22 cellular contexts compared by ENCODE assay signal in genomic region chr14:71005076-71005475, GRCh38.
A peak's percentile ranks its signal among the peaks of the same experiment; 100 is the strongest.
DNase-seq lines count a peak whose midpoint lies in the region; ATAC-seq and TF ChIP-seq lines count a peak whose summit lies in the region.
"Had no signal": no experiment of that assay in that cellular context is flagged by ENCODE, and none has a peak within 500 bp of the region (broad histone marks: within the 10 kb centered on the region; RNA-seq: fewer than 3 reads in every experiment).

No MANE protein-coding gene starts in this region.

- no peak overlapping the region for H3K4me3 ChIP-seq in GM23248
- H3K4me3 ChIP-seq in osteoblast (ENCODE audit: insufficient read depth, low read length), result no peak overlapping the region
- H3K4me3 ChIP-seq in hepatocyte, result no peak overlapping the region
- H3K4me3 ChIP-seq: ascending aorta, Peyer's patch, prostate gland, sigmoid colon, upper lobe of right lung had no signal

- TF ChIP-seq CTCF in osteoblast (IDR thresholded peaks at IDR 0.05; ENCODE audit: extremely low read depth, low read depth, low read length) (no peak), hepatocyte (IDR thresholded peaks at IDR 0.05; ENCODE audit: poor library complexity) (no peak)

- H3K27ac ChIP-seq in GM23248 (peak overlapping the region; percentile 29), osteoblast (ENCODE audit: low read depth, low read length) (peak overlapping the region; percentile 17), hepatocyte (no peak overlapping the region)
- H3K27ac ChIP-seq: ascending aorta, Peyer's patch, prostate gland, sigmoid colon, upper lobe of right lung had no signal

- H3K9me2 ChIP-seq in GM23248 (ENCODE audit: insufficient read depth), result no peaks in the 10 kb centered on the region
- no peaks in the 10 kb centered on the region for H3K9me2 ChIP-seq in hepatocyte (replicated peaks; ENCODE audit: insufficient read depth)

- H2AFZ ChIP-seq in GM23248 (no peak overlapping the region), osteoblast (ENCODE audit: low read length) (no peak overlapping the region), hepatocyte (no peak overlapping the region)

- H3K36me3 Mint-ChIP-seq in activated T-cell treated with anti-CD3 and anti-CD28 coated beads, Interleukin-2, amount 50 U/mL, for 4 hours (ENCODE audit: insufficient read depth), result peaks cover 19% of the 10 kb centered on the region
- peaks cover 42% of the 10 kb centered on the region for H3K36me3 Mint-ChIP-seq in activated T-helper 2 cell treated with anti-CD3 and anti-CD28 coated beads, Interferon-gamma antibody, Interleukin-2, Interleukin-4, amounts not matched to agents 10 μg/mL and 5 μg/mL and 100 μg/mL, durations not matched to agents 14 hours and 24 hours and 36 hours (ENCODE audit: low read depth)

- H4K20me1 ChIP-seq in GM23248 (ENCODE audit: insufficient read depth), result no peaks in the 10 kb centered on the region; the same call in 1 of the 2 replicates
- H4K20me1 ChIP-seq in osteoblast (ENCODE audit: insufficient read depth, low read length), result peaks cover 6% of the 10 kb centered on the region
- H4K20me1 ChIP-seq in hepatocyte (ENCODE audit: insufficient read depth, poor library complexity, severe bottlenecking), result no peaks in the 10 kb centered on the region

- peak overlapping the region; percentile 4 for H3K4me2 ChIP-seq in GM23248 (ENCODE audit: unreplicated experiment)
- H3K4me2 ChIP-seq in osteoblast (ENCODE audit: insufficient read depth, low read length), result no peak overlapping the region
- no peak overlapping the region for H3K4me2 ChIP-seq in hepatocyte

- H3K4me3 Mint-ChIP-seq in activated T-cell treated with anti-CD3 and anti-CD28 coated beads, Interleukin-2, amount 50 U/mL, for 4 hours, result no peak overlapping the region
- no peak overlapping the region for H3K4me3 Mint-ChIP-seq in activated T-helper 2 cell treated with anti-CD3 and anti-CD28 coated beads, Interferon-gamma antibody, Interleukin-2, Interleukin-4, amounts not matched to agents 10 μg/mL and 5 μg/mL and 100 μg/mL, durations not matched to agents 14 hours and 24 hours and 36 hours (ENCODE audit: low read depth)
- H3K4me3 Mint-ChIP-seq: activated naive CD4-positive, alpha-beta T cell treated with anti-CD3 and anti-CD28 coated beads, Interleukin-2, amount 10 ng/mL, durations not matched to agents 7 days and 5 days had no signal

- in situ Hi-C loops in GM23248 (cut with MboI), result no loop called here

- H3K27ac Mint-ChIP-seq in activated T-helper 2 cell treated with anti-CD3 and anti-CD28 coated beads, Interferon-gamma antibody, Interleukin-2, Interleukin-4, amounts not matched to agents 10 μg/mL and 5 μg/mL and 100 μg/mL, durations not matched to agents 14 hours and 24 hours and 36 hours, result peak overlapping the region; percentile 20
- H3K27ac Mint-ChIP-seq: activated naive CD4-positive, alpha-beta T cell treated with anti-CD3 and anti-CD28 coated beads, Interleukin-2, amount 10 ng/mL, durations not matched to agents 7 days and 5 days had no signal

- H3K9me3 ChIP-seq in GM23248 (ENCODE audit: low read depth), result no peaks in the 10 kb centered on the region
- H3K9me3 ChIP-seq in osteoblast (ENCODE audit: low read depth, low read length), result no peaks in the 10 kb centered on the region
- H3K9me3 ChIP-seq in hepatocyte (ENCODE audit: low read depth), result no peaks in the 10 kb centered on the region
- H3K9me3 ChIP-seq: ascending aorta, BE2C, Caco-2, Peyer's patch, prostate gland, sigmoid colon, upper lobe of right lung had no signal

- H3K36me3 ChIP-seq in GM23248 (ENCODE audit: low read depth) (no peaks in the 10 kb centered on the region), osteoblast (ENCODE audit: insufficient read depth, low read length) (no peaks in the 10 kb centered on the region), hepatocyte (replicated peaks; ENCODE audit: insufficient read depth, low read depth) (no peaks in the 10 kb centered on the region)
- H3K36me3 ChIP-seq: prostate gland had no signal

- H3K27me3 ChIP-seq in GM23248 (replicated peaks; ENCODE audit: insufficient read depth), result no peaks in the 10 kb centered on the region
- no peaks in the 10 kb centered on the region for H3K27me3 ChIP-seq in osteoblast (ENCODE audit: insufficient read depth, low read length)
- H3K27me3 ChIP-seq in hepatocyte, result no peaks in the 10 kb centered on the region
- H3K27me3 ChIP-seq: ascending aorta, BE2C, Peyer's patch, sigmoid colon, upper lobe of right lung had no signal

- H3K9ac ChIP-seq in GM23248, result no peak overlapping the region

- H3K79me2 ChIP-seq in GM23248 (ENCODE audit: insufficient read depth) (peaks cover 47% of the 10 kb centered on the region), osteoblast (ENCODE audit: insufficient read depth, low read length) (peaks cover 2% of the 10 kb centered on the region), hepatocyte (peaks cover 7% of the 10 kb centered on the region)

- intact Hi-C loops in activated T-helper 2 cell treated with anti-CD3 and anti-CD28 coated beads, Interferon-gamma antibody, Interleukin-2, Interleukin-4, amounts not matched to agents 10 μg/mL and 5 μg/mL and 100 μg/mL, durations not matched to agents 14 hours and 24 hours and 36 hours (cut with micrococcal nuclease), result no loop called here

- no peak for DNase-seq in activated T-cell treated with anti-CD3 and anti-CD28 coated beads, Interleukin-2, amount 50 U/mL, for 4 hours
- no peak for DNase-seq in activated T-cell treated with anti-CD3 and anti-CD28 coated beads, Interleukin-2, amount 50 U/mL, for 1 hour
- peak; percentile 14 for DNase-seq in GM23248
- no peak for DNase-seq in activated T-helper 2 cell treated with anti-CD3 and anti-CD28 coated beads, Interferon-gamma antibody, Interleukin-2, Interleukin-4, amounts not matched to agents 10 μg/mL and 5 μg/mL and 100 μg/mL, durations not matched to agents 14 hours and 24 hours and 36 hours (ENCODE audit: low spot score)
- no peak for DNase-seq in osteoblast (ENCODE audit: insufficient read length, low spot score, missing footprints)
- no peak for DNase-seq in GOT3 (lab: John Stamatoyannopoulos, UW)
- no peak for DNase-seq in hepatocyte (ENCODE audit: low spot score)
- DNase-seq in NCI-H2081 treated with DMSO at 0.1 percent for 48 hours (lab: John Stamatoyannopoulos, UW), result no peak
- DNase-seq: activated CD4-positive, alpha-beta T cell treated with anti-CD3 and anti-CD28 coated beads, Interleukin-2, amount 50 U/mL, for 1 hour; activated naive CD4-positive, alpha-beta T cell treated with anti-CD3 and anti-CD28 coated beads, Interleukin-2, amount 10 ng/mL, durations not matched to agents 7 days and 5 days; BE2C; Caco-2; caudate nucleus; DND-41; H7; NCI-H510A; Peyer's patch; sigmoid colon; stimulated activated CD4-positive, alpha-beta T cell treated with anti-CD3 and anti-CD28 coated beads, Interleukin-15, amount 100 ng/mL, for 24 hours; upper lobe of right lung had no signal

- peak; percentile 14 to 21 for ATAC-seq in activated T-cell treated with anti-CD3 and anti-CD28 coated beads, Interleukin-2, amount 50 U/mL, for 4 hours
- ATAC-seq: upper lobe of right lung had no signal

- 73 to 75% methylated on average over 4 of the region's 4 CpGs for WGBS in GM23248 (ENCODE audit: low coverage in 1 of 2, low lambda C conversion rate in 2 of 2, missing lambda C conversion rate in 2 of 2), 2 experiments
- 91% methylated on average over 4 of the region's 4 CpGs for WGBS in hepatocyte (ENCODE audit: low lambda C conversion rate, missing lambda C conversion rate)

- H3K4me1 ChIP-seq in GM23248 (ENCODE audit: insufficient read depth), result peaks cover 32% of the 10 kb centered on the region
- peaks cover 25% of the 10 kb centered on the region for H3K4me1 ChIP-seq in osteoblast (ENCODE audit: insufficient read depth, low read length)
- H3K4me1 ChIP-seq in hepatocyte (ENCODE audit: insufficient read depth), result no peaks in the 10 kb centered on the region
- H3K4me1 ChIP-seq: ascending aorta, Caco-2, Peyer's patch, prostate gland, upper lobe of right lung had no signal

- peaks cover 70% of the 10 kb centered on the region for H3K4me1 Mint-ChIP-seq in activated T-cell treated with anti-CD3 and anti-CD28 coated beads, Interleukin-2, amount 50 U/mL, for 4 hours (ENCODE audit: low read depth)
- peaks cover 33% of the 10 kb centered on the region for H3K4me1 Mint-ChIP-seq in activated T-helper 2 cell treated with anti-CD3 and anti-CD28 coated beads, Interferon-gamma antibody, Interleukin-2, Interleukin-4, amounts not matched to agents 10 μg/mL and 5 μg/mL and 100 μg/mL, durations not matched to agents 14 hours and 24 hours and 36 hours (ENCODE audit: low read depth)

- peaks cover 25% of the 10 kb centered on the region for H3F3A ChIP-seq in GM23248 (ENCODE audit: insufficient read depth)

- H3K27me3 Mint-ChIP-seq in activated T-cell treated with anti-CD3 and anti-CD28 coated beads, Interleukin-2, amount 50 U/mL, for 4 hours (ENCODE audit: low read depth), result no peaks in the 10 kb centered on the region
- H3K27me3 Mint-ChIP-seq in activated T-helper 2 cell treated with anti-CD3 and anti-CD28 coated beads, Interferon-gamma antibody, Interleukin-2, Interleukin-4, amounts not matched to agents 10 μg/mL and 5 μg/mL and 100 μg/mL, durations not matched to agents 14 hours and 24 hours and 36 hours (ENCODE audit: low read depth), result no peaks in the 10 kb centered on the region
- H3K27me3 Mint-ChIP-seq: activated naive CD4-positive, alpha-beta T cell treated with anti-CD3 and anti-CD28 coated beads, Interleukin-2, amount 10 ng/mL, durations not matched to agents 7 days and 5 days had no signal

- no peaks in the 10 kb centered on the region for H3K9me3 Mint-ChIP-seq in activated T-cell treated with anti-CD3 and anti-CD28 coated beads, Interleukin-2, amount 50 U/mL, for 4 hours
- no peaks in the 10 kb centered on the region for H3K9me3 Mint-ChIP-seq in activated T-helper 2 cell treated with anti-CD3 and anti-CD28 coated beads, Interferon-gamma antibody, Interleukin-2, Interleukin-4, amounts not matched to agents 10 μg/mL and 5 μg/mL and 100 μg/mL, durations not matched to agents 14 hours and 24 hours and 36 hours
- H3K9me3 Mint-ChIP-seq: activated naive CD4-positive, alpha-beta T cell treated with anti-CD3 and anti-CD28 coated beads, Interleukin-2, amount 10 ng/mL, durations not matched to agents 7 days and 5 days had no signal
